ENCODE assay signal across 22 cellular contexts in genomic region chr10:2913531-2913930, GRCh38.
"Had no signal": no experiment of that assay in that cellular context is flagged by ENCODE, and none has a peak within 500 bp of the region (broad histone marks: within the 10 kb centered on the region; RNA-seq: fewer than 3 reads in every experiment).

No MANE protein-coding gene starts in this region.

- H3K27me3 ChIP-seq: ascending aorta had no signal

- H3K36me3 ChIP-seq: ascending aorta had no signal

- H3K36me3 Mint-ChIP-seq: activated CD8-positive, alpha-beta memory T cell treated with anti-CD3 and anti-CD28 coated beads, Interleukin-2, amount 10 ng/mL, durations not matched to agents 7 days and 5 days; activated naive CD4-positive, alpha-beta T cell treated with anti-CD3 and anti-CD28 coated beads, Interleukin-2, amount 50 U/mL, for 72 hours; brain; WTC11 had no signal

- H3K4me3 ChIP-seq: ascending aorta had no signal

- H3K4me1 ChIP-seq: ascending aorta had no signal

- ATAC-seq: activated CD8-positive, alpha-beta memory T cell treated with anti-CD3 and anti-CD28 coated beads, Interleukin-2, amount 10 ng/mL, durations not matched to agents 7 days and 5 days; activated naive CD4-positive, alpha-beta T cell treated with anti-CD3 and anti-CD28 coated beads, Interleukin-2, amount 50 U/mL, for 72 hours; activated naive CD8-positive, alpha-beta T cell treated with anti-CD3 and anti-CD28 coated beads, Interleukin-2, amount 50 U/mL, for 24 hours; PC-3; T-helper 17 cell; WTC11 had no signal

- H3K27ac Mint-ChIP-seq: activated CD4-positive, alpha-beta T cell treated with anti-CD3 and anti-CD28 coated beads, Interleukin-2, amount 10 ng/mL, durations not matched to agents 24 days and 14 days; activated CD8-positive, alpha-beta memory T cell treated with anti-CD3 and anti-CD28 coated beads, Interleukin-2, amount 10 ng/mL, durations not matched to agents 7 days and 5 days; activated naive CD4-positive, alpha-beta T cell treated with anti-CD3 and anti-CD28 coated beads, Interleukin-2, amount 50 U/mL, for 72 hours; activated naive CD8-positive, alpha-beta T cell treated with anti-CD3 and anti-CD28 coated beads, Interleukin-2, amount 50 U/mL, for 24 hours; activated T-cell treated with anti-CD3 and anti-CD28 coated beads, Interleukin-2, amount 50 U/mL, for 24 hours; brain; T-helper 17 cell; WTC11 had no signal

- H3K4me3 Mint-ChIP-seq: activated CD4-positive, alpha-beta T cell treated with anti-CD3 and anti-CD28 coated beads, Interleukin-2, amount 10 ng/mL, durations not matched to agents 24 days and 14 days; activated CD8-positive, alpha-beta memory T cell treated with anti-CD3 and anti-CD28 coated beads, Interleukin-2, amount 10 ng/mL, durations not matched to agents 7 days and 5 days; activated naive CD8-positive, alpha-beta T cell treated with anti-CD3 and anti-CD28 coated beads, Interleukin-2, amount 50 U/mL, for 24 hours; activated T-cell treated with anti-CD3 and anti-CD28 coated beads, Interleukin-2, amount 50 U/mL, for 24 hours; brain; T-helper 17 cell; WTC11 had no signal

- DNase-seq: activated CD4-positive, alpha-beta T cell treated with anti-CD3 and anti-CD28 coated beads for 1 hour; activated CD4-positive, alpha-beta T cell treated with anti-CD3 and anti-CD28 coated beads, Interleukin-2, amount 10 ng/mL, durations not matched to agents 24 days and 14 days; activated CD4-positive, alpha-beta T cell treated with anti-CD3 and anti-CD28 coated beads, Interleukin-2, amount 50 U/mL, for 48 hours; activated CD8-positive, alpha-beta memory T cell treated with anti-CD3 and anti-CD28 coated beads, Interleukin-2, amount 10 ng/mL, durations not matched to agents 7 days and 5 days; activated effector memory CD4-positive, alpha-beta T cell treated with anti-CD3 and anti-CD28 coated beads, Interleukin-2, amount 50 U/mL, for 16 hours; activated naive CD4-positive, alpha-beta T cell treated with Interleukin-2 at 50 U/mL for 16 hours; activated naive CD8-positive, alpha-beta T cell treated with anti-CD3 and anti-CD28 coated beads, Interleukin-2, amount 50 U/mL, for 24 hours; activated T-cell treated with anti-CD3 and anti-CD28 coated beads, Interleukin-2, amount 50 U/mL, for 24 hours; amniotic stem cell; IMR-90; Kasumi-1; KBM-7; NCI-H2029; NCI-H510A treated with DMSO at 0.1 percent for 48 hours; PC-3; SHP77 treated with DMSO at 0.1 percent for 48 hours; T-helper 17 cell; T-helper 9 cell had no signal

- H3K9me3 ChIP-seq: ascending aorta had no signal

- H3K27ac ChIP-seq: ascending aorta had no signal

- H3K9me3 Mint-ChIP-seq: activated CD4-positive, alpha-beta T cell treated with anti-CD3 and anti-CD28 coated beads, Interleukin-2, amount 10 ng/mL, durations not matched to agents 24 days and 14 days; activated naive CD4-positive, alpha-beta T cell treated with anti-CD3 and anti-CD28 coated beads, Interleukin-2, amount 50 U/mL, for 72 hours; activated naive CD8-positive, alpha-beta T cell treated with anti-CD3 and anti-CD28 coated beads, Interleukin-2, amount 50 U/mL, for 24 hours; activated T-cell treated with anti-CD3 and anti-CD28 coated beads, Interleukin-2, amount 50 U/mL, for 24 hours; WTC11 had no signal
